In the genomic region with DNA sequence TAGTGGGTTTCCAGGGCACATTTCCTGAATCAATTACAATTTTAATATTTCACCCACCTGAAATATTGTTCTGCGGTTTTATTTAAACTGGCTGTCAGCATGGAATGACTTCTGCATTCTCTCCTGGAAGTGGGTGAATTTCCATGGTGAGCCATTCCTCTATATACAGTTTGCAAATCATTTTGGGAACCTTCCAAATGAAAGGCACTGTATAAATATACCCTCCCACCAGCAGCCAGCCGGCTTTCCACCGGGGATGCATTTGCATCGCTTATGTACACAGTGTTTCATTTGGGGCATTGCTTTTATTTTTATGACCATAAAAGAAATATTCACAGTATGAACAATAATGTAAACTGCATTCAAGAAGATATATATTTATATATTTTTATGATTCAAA, we compare ENCODE assay signal across 24 cellular contexts. TPM values are rescaled to one million over a fixed set of nuclear protein-coding genes. Genes with fewer than 3 reads are reported as not detected.
A peak's percentile ranks its signal among the peaks of the same experiment; 100 is the strongest.
DNase-seq lines count a peak whose midpoint lies in the region; ATAC-seq and TF ChIP-seq lines count a peak whose summit lies in the region.
"Had no signal": no experiment of that assay in that cellular context is flagged by ENCODE, and none has a peak within 500 bp of the region (broad histone marks: within the 10 kb centered on the region; RNA-seq: fewer than 3 reads in every experiment).

No MANE protein-coding gene starts in this region.

- H3K4me3 ChIP-seq in adipocyte (ENCODE audit: low read length), result no peak overlapping the region
- H3K4me3 ChIP-seq in SK-N-SH (ENCODE audit: low read depth in 2 of 2, low read length in 1 of 2), result no peak overlapping the region
- H3K4me3 ChIP-seq: BLaER1, GM23248, PC-9, SJCRH30 had no signal

- TF ChIP-seq EP300 in SK-N-SH (IDR thresholded peaks at IDR 0.05; ENCODE audit: borderline replicate concordance in 1 of 2, low read depth in 1 of 2, low read length in 1 of 2), result no peak

- DNase-seq in NCI-H748 (lab: John Stamatoyannopoulos, UW; ENCODE audit: unreplicated experiment), result peak; percentile 10
- no peak for DNase-seq in NCI-H748 treated with DMSO at 0.1 percent for 48 hours (lab: John Stamatoyannopoulos, UW)
- peak; percentile 47 to 85 for DNase-seq in NCI-H2081 (lab: John Stamatoyannopoulos, UW)
- DNase-seq in adipocyte (ENCODE audit: low read depth), result peak; percentile 55
- DNase-seq in SK-N-SH, result no peak
- no peak for DNase-seq in C1 segment of cervical spinal cord (lab: John Stamatoyannopoulos, UW)
- DNase-seq: 8988T; ACHN; CD4-positive, alpha-beta T cell; DMS53; GM23248; H9; HFFc6; NCI-H1105; NCI-H1436 treated with DMSO at 0.1 percent for 48 hours; NCI-H187 treated with DMSO at 0.1 percent for 48 hours; NCI-H82; NK-92 treated with Interleukin-12 subunit alpha and Interleukin-12 subunit beta, amount 100 ng/mL, for 24 hours; PC-9; SJCRH30; T-cell had no signal

- H3K27me3 ChIP-seq in adipocyte (replicated peaks; ENCODE audit: control insufficient read depth, insufficient read depth, low read length), result peaks cover 22% of the 10 kb centered on the region
- peaks cover 34% of the 10 kb centered on the region; the same call in 1 of the 2 replicates for H3K27me3 ChIP-seq in SK-N-SH (ENCODE audit: insufficient read depth)
- H3K27me3 ChIP-seq: BLaER1, SJCRH30 had no signal

- H3K36me3 ChIP-seq in adipocyte (ENCODE audit: control insufficient read depth, insufficient read depth, low read length, severe bottlenecking) (no peaks in the 10 kb centered on the region), SK-N-SH (replicated peaks in 1 of 2; ENCODE audit: control insufficient read depth in 1 of 2, insufficient read depth in 2 of 2, low read length in 1 of 2) (no peaks in the 10 kb centered on the region)
- H3K36me3 ChIP-seq: BLaER1, SJCRH30 had no signal

- H3K9me3 ChIP-seq in adipocyte (ENCODE audit: control insufficient read depth, low read length), result no peaks in the 10 kb centered on the region
- H3K9me3 ChIP-seq in SK-N-SH, result no peaks in the 10 kb centered on the region
- H3K9me3 ChIP-seq: BLaER1, SJCRH30 had no signal

- no peaks in the 10 kb centered on the region for H3K79me2 ChIP-seq in SK-N-SH (ENCODE audit: insufficient read depth)

- TF ChIP-seq CTCF in SK-N-SH (IDR thresholded peaks at IDR 0.05), result no peak

- no peaks in the 10 kb centered on the region for H3F3A ChIP-seq in SK-N-SH (replicated peaks; ENCODE audit: insufficient read depth)

- WGBS in SK-N-SH (ENCODE audit: low lambda C conversion rate), result 0% methylated on average over 4 of the region's 4 CpGs

- H3K9ac ChIP-seq in adipocyte (ENCODE audit: low read length), result no peak overlapping the region
- H3K9ac ChIP-seq in SK-N-SH, result no peak overlapping the region
- H3K9ac ChIP-seq: BLaER1, GM23248 had no signal

- POLR2A ChIA-PET in SK-N-SH (lab: Yijun Ruan, JAX), result no interaction called here

- TF ChIP-seq RAD21 in SK-N-SH (IDR thresholded peaks at IDR 0.05; ENCODE audit: low read length), result no peak

- no peak overlapping the region for H2AFZ ChIP-seq in SK-N-SH (ENCODE audit: low read depth)
- H2AFZ ChIP-seq: GM23248, PC-9 had no signal

- CTCF ChIA-PET in SK-N-SH (lab: Yijun Ruan, JAX), result no interaction called here

- no peak overlapping the region for H3K4me2 ChIP-seq in SK-N-SH
- H3K4me2 ChIP-seq: BLaER1, PC-9 had no signal

- no peaks in the 10 kb centered on the region for H4K20me1 ChIP-seq in SK-N-SH (ENCODE audit: insufficient read depth)
- H4K20me1 ChIP-seq: BLaER1 had no signal

- H3K9me2 ChIP-seq in SK-N-SH, result 0 out of 2 replicates have a peak, but pooled peaks cover 3% of the 10 kb centered on the region

- H3K4me1 ChIP-seq in adipocyte (ENCODE audit: control insufficient read depth, insufficient read depth, low read length), result no peaks in the 10 kb centered on the region
- no peaks in the 10 kb centered on the region for H3K4me1 ChIP-seq in SK-N-SH (ENCODE audit: control insufficient read depth in 1 of 2, insufficient read depth in 2 of 2, low read depth in 1 of 2, low read length in 1 of 2)
- H3K4me1 ChIP-seq: BLaER1, SJCRH30 had no signal

- ATAC-seq in GM18519 (IDR thresholded peaks at IDR 0.05; ENCODE audit: low FRiP score, unreplicated experiment), result no peak
- ATAC-seq: Right ventricle myocardium inferior, T-cell had no signal

- no peak overlapping the region for H3K27ac ChIP-seq in SK-N-SH (ENCODE audit: low read depth in 2 of 2, low read length in 1 of 2)
- H3K27ac ChIP-seq: BLaER1, GM23248, PC-9, SJCRH30 had no signal

TF ChIP-seq in SK-N-SH, 30 proteins besides CTCF, POLR2A, EP300 and RAD21 (continues in another document):
- TF ChIP-seq POLR2AphosphoS5 (IDR thresholded peaks at IDR 0.05; ENCODE audit: low read depth, low read length) (no peak), YY1 (IDR thresholded peaks at IDR 0.05; ENCODE audit: low read depth) (no peak), IRF3 (IDR thresholded peaks at IDR 0.05; ENCODE audit: low read depth, low read length) (no peak), EZH2phosphoT487 (IDR thresholded peaks at IDR 0.05; ENCODE audit: borderline replicate concordance, low read depth) (no peak), MXI1 (IDR thresholded peaks at IDR 0.05; ENCODE audit: low read depth, low read length) (no peak), PBX3 (IDR thresholded peaks at IDR 0.05) (no peak), FOSL2 (IDR thresholded peaks at IDR 0.05; ENCODE audit: borderline replicate concordance, low read depth) (no peak), GABPA (IDR thresholded peaks at IDR 0.05; ENCODE audit: low read depth) (no peak), MEF2A (IDR thresholded peaks at IDR 0.05; ENCODE audit: borderline replicate concordance, low read depth) (no peak), TCF12 (IDR thresholded peaks at IDR 0.05) (no peak), TEAD4 (IDR thresholded peaks at IDR 0.05; ENCODE audit: borderline replicate concordance, insufficient read depth) (no peak)
- TF ChIP-seq, protein P1, sequence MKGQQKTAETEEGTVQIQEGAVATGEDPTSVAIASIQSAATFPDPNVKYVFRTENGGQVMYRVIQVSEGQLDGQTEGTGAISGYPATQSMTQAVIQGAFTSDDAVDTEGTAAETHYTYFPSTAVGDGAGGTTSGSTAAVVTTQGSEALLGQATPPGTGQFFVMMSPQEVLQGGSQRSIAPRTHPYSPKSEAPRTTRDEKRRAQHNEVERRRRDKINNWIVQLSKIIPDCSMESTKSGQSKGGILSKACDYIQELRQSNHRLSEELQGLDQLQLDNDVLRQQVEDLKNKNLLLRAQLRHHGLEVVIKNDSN (IDR thresholded peaks at IDR 0.05; ENCODE audit: borderline replicate concordance, low read depth), result no peak
- TF ChIP-seq, protein P2, sequence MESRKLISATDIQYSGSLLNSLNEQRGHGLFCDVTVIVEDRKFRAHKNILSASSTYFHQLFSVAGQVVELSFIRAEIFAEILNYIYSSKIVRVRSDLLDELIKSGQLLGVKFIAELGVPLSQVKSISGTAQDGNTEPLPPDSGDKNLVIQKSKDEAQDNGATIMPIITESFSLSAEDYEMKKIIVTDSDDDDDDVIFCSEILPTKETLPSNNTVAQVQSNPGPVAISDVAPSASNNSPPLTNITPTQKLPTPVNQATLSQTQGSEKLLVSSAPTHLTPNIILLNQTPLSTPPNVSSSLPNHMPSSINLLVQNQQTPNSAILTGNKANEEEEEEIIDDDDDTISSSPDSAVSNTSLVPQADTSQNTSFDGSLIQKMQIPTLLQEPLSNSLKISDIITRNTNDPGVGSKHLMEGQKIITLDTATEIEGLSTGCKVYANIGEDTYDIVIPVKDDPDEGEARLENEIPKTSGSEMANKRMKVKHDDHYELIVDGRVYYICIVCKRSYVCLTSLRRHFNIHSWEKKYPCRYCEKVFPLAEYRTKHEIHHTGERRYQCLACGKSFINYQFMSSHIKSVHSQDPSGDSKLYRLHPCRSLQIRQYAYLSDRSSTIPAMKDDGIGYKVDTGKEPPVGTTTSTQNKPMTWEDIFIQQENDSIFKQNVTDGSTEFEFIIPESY (IDR thresholded peaks at IDR 0.05; ENCODE audit: borderline replicate concordance, low read depth), result no peak

RNA-seq across cellular contexts. Expression of gene IL1RAPL1, which starts 4.8 kb away (rescaled TPM):
- polyA plus RNA-seq in SK-N-SH (2012; rRNA removed), result 2.8 and 4.5 TPM in 2 replicates
- polyA plus RNA-seq in SK-N-SH (2012; cell fraction: cytosol; rRNA removed), result 3.2 and 3.5 TPM in 2 replicates
- 2.4 and 4.2 TPM in 2 replicates for polyA plus RNA-seq in SK-N-SH (2012; cell fraction: nucleus; rRNA removed)
- polyA plus RNA-seq: GM23248 had no signal

Comparison
In these comparisons a context has a peak if more than half of its experiments do, and no peak if none do; other contexts are left out.
1. DNase-seq: peak in NCI-H748 (single experiment), NCI-H2081 (2 of 2) and adipocyte (single experiment); none in NCI-H748 treated with DMSO at 0.1 percent for 48 hours (single experiment), SK-N-SH (single experiment) and C1 segment of cervical spinal cord (0 of 14).